Comparison of ENCODE assay signal across 9 cellular contexts in genomic region chr12:120252071-120252906, GRCh38. TPM values are rescaled to one million over a fixed set of nuclear protein-coding genes. Genes with fewer than 3 reads are reported as not detected.
A peak's percentile ranks its signal among the peaks of the same experiment; 100 is the strongest.
DNase-seq lines count a peak whose midpoint lies in the region; ATAC-seq, FAIRE-seq and TF ChIP-seq lines count a peak whose summit lies in the region.
"Had no signal": no experiment of that assay in that cellular context is flagged by ENCODE, and none has a peak within 500 bp of the region (broad histone marks: within the 10 kb centered on the region; RNA-seq: fewer than 3 reads in every experiment).

No MANE protein-coding gene starts in this region.

- RAD21 ChIA-PET in HCT116 (lab: Charles Lee; ENCODE audit: low non-redundant PET in 1 of 2, low total read pairs in 2 of 2, uncharacterized antibody in 2 of 2, unreplicated experiment in 2 of 2), result no interaction called here

- no peak overlapping the region for H3K4me3 ChIP-seq in HCT116 (replicated peaks in 1 of 2; ENCODE audit: low read depth in 1 of 2, low read length in 2 of 2)
- no peak overlapping the region for H3K4me3 ChIP-seq in endothelial cell of umbilical vein (replicated peaks in 1 of 3; ENCODE audit: insufficient read depth in 1 of 3, low read depth in 1 of 3, low read length in 3 of 3)

- no peak for TF ChIP-seq RAD21 in HCT116 (IDR thresholded peaks at IDR 0.05; ENCODE audit: low read depth)

- no peak overlapping the region for H2AFZ ChIP-seq in HCT116 (ENCODE audit: low read depth, low read length, poor library complexity, severe bottlenecking)
- H2AFZ ChIP-seq in endothelial cell of umbilical vein (ENCODE audit: low read depth, low read length), result no peak overlapping the region

- FAIRE-seq in endothelial cell of umbilical vein (lab: Jason Lieb, UNC), result no peak

- H3K27me3 ChIP-seq in HCT116 (ENCODE audit: insufficient read depth, low read length), result no peaks in the 10 kb centered on the region
- H3K27me3 ChIP-seq in endothelial cell of umbilical vein (ENCODE audit: control insufficient read depth in 2 of 2, insufficient read depth in 2 of 2, low read length in 2 of 2), result no peaks in the 10 kb centered on the region

- 0 out of 2 replicates have a peak overlapping the region, but pooled peaks have one; percentile 11 for H3K9ac ChIP-seq in HCT116 (ENCODE audit: low read length)
- no peak overlapping the region for H3K9ac ChIP-seq in endothelial cell of umbilical vein (replicated peaks; ENCODE audit: extremely low read depth, insufficient read depth, low read length)

- no peak for DNase-seq in HCT116 (ENCODE audit: low read depth, low spot score)
- peak; percentile 72 to 79 for DNase-seq in activated CD4-positive, alpha-beta T cell treated with anti-CD3 and anti-CD28 coated beads for 4 hours
- DNase-seq in endothelial cell of umbilical vein (ENCODE audit: low read depth, low spot score), result peak; percentile 1
- peak; percentile 57 to 61 for DNase-seq in stimulated activated CD8-positive, alpha-beta memory T cell treated with anti-CD3 and anti-CD28 coated beads, Interleukin-2, amount 100 ng/mL, for 1 hour (ENCODE audit: low read depth in 2 of 2)
- DNase-seq in NCI-H128 (lab: John Stamatoyannopoulos, UW; ENCODE audit: unreplicated experiment), result no peak
- DNase-seq: anterior cingulate cortex had no signal

- H4K20me1 ChIP-seq in HCT116 (ENCODE audit: insufficient read depth) (peaks cover 9% of the 10 kb centered on the region; the same call in 1 of the 2 replicates), endothelial cell of umbilical vein (replicated peaks; ENCODE audit: control insufficient read depth, extremely low read depth, insufficient read depth, low read length) (no peaks in the 10 kb centered on the region)

- CTCF ChIA-PET in HCT116 (lab: Charles Lee) (interaction anchor here (1.1 kb wide), 1 partner anchor 24 kb away, joined by 3 read pairs; no protein-coding TSS in a partner anchor), endothelial cell of umbilical vein (lab: Charles Lee) (interaction anchor here (24.5 to 33.5 kb wide), 3 partner anchors 5 to 24 kb away, joined by 906 to 1402 read pairs (median 906); partner anchors contain the start of gene PXN)

- peaks cover 3 to 12% of the 10 kb centered on the region in 2 experiments; a peak in 2 of 4 replicates for H3K36me3 ChIP-seq in HCT116 (ENCODE audit: control insufficient read depth in 1 of 2, insufficient read depth in 2 of 2, low read length in 2 of 2)
- no peaks in the 10 kb centered on the region for H3K36me3 ChIP-seq in endothelial cell of umbilical vein (ENCODE audit: control insufficient read depth in 2 of 2, extremely low read depth in 1 of 2, insufficient read depth in 2 of 2, low read length in 2 of 2)

- BruUV-seq in HCT116 (replicated peaks; lab: Mats Ljungman, UMichigan), result no TSS peak
- BruUV-seq in endothelial cell of umbilical vein (replicated peaks; lab: Mats Ljungman, UMichigan), result no TSS peak

- intact Hi-C loops in HCT116 (cut with micrococcal nuclease), result no loop called here
- intact Hi-C loops in endothelial cell of umbilical vein (cut with micrococcal nuclease), result no loop called here

- TF ChIP-seq POLR2A in HCT116 (IDR thresholded peaks at IDR 0.05; ENCODE audit: borderline replicate concordance, extremely low read depth, insufficient read depth, insufficient read length), result no peak
- TF ChIP-seq POLR2A in endothelial cell of umbilical vein (IDR thresholded peaks at IDR 0.05; ENCODE audit: low read depth, low read length), result no peak

- H3K9me3 ChIP-seq in HCT116 (ENCODE audit: control insufficient read depth in 1 of 2, insufficient read depth in 1 of 2, low read depth in 1 of 2, low read length in 2 of 2) (no peaks in the 10 kb centered on the region), endothelial cell of umbilical vein (replicated peaks; ENCODE audit: control insufficient read depth, insufficient read depth, low read length) (no peaks in the 10 kb centered on the region)

- H3K27ac ChIP-seq in HCT116 (ENCODE audit: low read depth, low read length), result no peak overlapping the region
- H3K27ac ChIP-seq in endothelial cell of umbilical vein (ENCODE audit: insufficient read depth, low read depth, low read length), result peak overlapping the region; percentile 3

- H3K9me2 ChIP-seq in HCT116 (ENCODE audit: insufficient read depth), result no peaks in the 10 kb centered on the region

- H3K79me2 ChIP-seq in HCT116 (ENCODE audit: insufficient read depth, low read length) (peaks cover 100% of the 10 kb centered on the region), endothelial cell of umbilical vein (ENCODE audit: control insufficient read depth, insufficient read depth, low read length) (peaks cover 89% of the 10 kb centered on the region)

- POLR2A ChIA-PET in HCT116 (lab: Charles Lee) (interaction anchor here (0.5 to 1.6 kb wide), 4 partner anchors 17 to 51 kb away, joined by 3 to 5 read pairs (median 3); partner anchors contain the start of gene RNU4-2), endothelial cell of umbilical vein (lab: Charles Lee) (no interaction called here)

- H3K9me1 ChIP-seq in endothelial cell of umbilical vein (replicated peaks; ENCODE audit: control insufficient read depth, extremely low read depth, insufficient read depth, low read length), result no peaks in the 10 kb centered on the region

- H3K4me1 ChIP-seq in HCT116 (ENCODE audit: control insufficient read depth in 1 of 2, insufficient read depth in 2 of 2, low read length in 2 of 2), result peaks cover 49 to 73% of the 10 kb centered on the region in 2 experiments
- peaks cover 68% of the 10 kb centered on the region for H3K4me1 ChIP-seq in endothelial cell of umbilical vein (ENCODE audit: control insufficient read depth, extremely low read depth, insufficient read depth, low read length)

- dilution Hi-C loops in endothelial cell of umbilical vein (cut with MboI; ENCODE audit: extremely low pct_ligation_motif_present, low sequenced_read_pairs), result no loop called here

- TF ChIP-seq CTCF in HCT116 (IDR thresholded peaks at IDR 0.05 in 2 of 3, conservative IDR thresholded peaks at IDR 0.05 in 1 of 3; ENCODE audit: borderline replicate concordance in 1 of 3, insufficient read depth in 1 of 3, low read depth in 2 of 3, low read length in 2 of 3) (no peak), endothelial cell of umbilical vein (IDR thresholded peaks at IDR 0.05; ENCODE audit: extremely low read depth in 1 of 2, insufficient read depth in 1 of 2, low read depth in 1 of 2, low read length in 2 of 2) (no peak)

- ATAC-seq in HCT116 (no peak), HG03196 (IDR thresholded peaks at IDR 0.05; ENCODE audit: unreplicated experiment) (no peak), HG03378 (IDR thresholded peaks at IDR 0.05; ENCODE audit: unreplicated experiment) (no peak), HG02763 (IDR thresholded peaks at IDR 0.05; ENCODE audit: unreplicated experiment) (no peak)

- H3K4me2 ChIP-seq in HCT116 (ENCODE audit: low read length), result peak overlapping the region; percentile 48
- no peak overlapping the region for H3K4me2 ChIP-seq in endothelial cell of umbilical vein (ENCODE audit: insufficient read depth, low read length)

RNA-seq across cellular contexts. Expression of gene PXN, which starts 13.2 kb away (rescaled TPM):
- 211 TPM for total RNA-seq in HCT116 (2021; ENCODE audit: unreplicated experiment)
- polyA plus RNA-seq in HCT116 (2012), result 161 and 178 TPM in 2 replicates
- total RNA-seq in endothelial cell of umbilical vein, result 228 and 258 TPM in 2 replicates
- polyA plus RNA-seq in endothelial cell of umbilical vein, result 132 and 192 TPM in 2 replicates
- 97.5 and 108 TPM in 2 replicates for polyA plus RNA-seq in endothelial cell of umbilical vein (2011; cell fraction: cytosol; rRNA removed)
- polyA plus RNA-seq in endothelial cell of umbilical vein (2011; cell fraction: nucleus; rRNA removed), result 253 and 301 TPM in 2 replicates
- 204 and 280 TPM in 2 replicates for polyA plus RNA-seq in endothelial cell of umbilical vein (2012)
- polyA minus RNA-seq in endothelial cell of umbilical vein, result 119 and 149 TPM in 2 replicates
- polyA minus RNA-seq in endothelial cell of umbilical vein (2011; cell fraction: cytosol; rRNA and poly(A)+ RNA removed), result 23.4 TPM
- 96.7 and 110 TPM in 2 replicates for polyA minus RNA-seq in endothelial cell of umbilical vein (2011; cell fraction: nucleus; rRNA and poly(A)+ RNA removed)

RNA-seq across cellular contexts. Expression of gene RNU4-2, which starts 39.4 kb away (rescaled TPM):
- total RNA-seq in HCT116 (2021; ENCODE audit: unreplicated experiment) (2,248 TPM), endothelial cell of umbilical vein (2,424 and 7,220 TPM in 2 replicates)
- 37.9 and 41.5 TPM in 2 replicates for polyA plus RNA-seq in HCT116 (2012)
- polyA plus RNA-seq in endothelial cell of umbilical vein, result under 0.01 TPM in 2 replicates
- under 0.01 TPM in 2 replicates for polyA plus RNA-seq in endothelial cell of umbilical vein (2011; cell fraction: cytosol; rRNA removed)
- under 0.01 TPM in 2 replicates for polyA plus RNA-seq in endothelial cell of umbilical vein (2011; cell fraction: nucleus; rRNA removed)
- 82.7 and 305 TPM in 2 replicates for polyA plus RNA-seq in endothelial cell of umbilical vein (2012)
- polyA minus RNA-seq in endothelial cell of umbilical vein, result under 0.01 TPM in 2 replicates
- 34,060 TPM for polyA minus RNA-seq in endothelial cell of umbilical vein (2011; cell fraction: cytosol; rRNA and poly(A)+ RNA removed)
- polyA minus RNA-seq in endothelial cell of umbilical vein (2011; cell fraction: nucleus; rRNA and poly(A)+ RNA removed), result under 0.01 TPM in 2 replicates

RNA-seq across cellular contexts. Expression of gene RNU4-1, which starts 40.7 kb away (rescaled TPM):
- total RNA-seq in HCT116 (2021; ENCODE audit: unreplicated experiment) (2,323 TPM), endothelial cell of umbilical vein (2,141 and 7,155 TPM in 2 replicates)
- polyA plus RNA-seq in HCT116 (2012), result 25.9 and 42.2 TPM in 2 replicates
- under 0.01 TPM in 2 replicates for polyA plus RNA-seq in endothelial cell of umbilical vein
- polyA plus RNA-seq in endothelial cell of umbilical vein (2011; cell fraction: cytosol; rRNA removed), result under 0.01 TPM in 1 of 2 replicates, not detected in the other
- polyA plus RNA-seq in endothelial cell of umbilical vein (2011; cell fraction: nucleus; rRNA removed), result under 0.01 TPM in 2 replicates
- polyA plus RNA-seq in endothelial cell of umbilical vein (2012), result 82.7 and 366 TPM in 2 replicates
- polyA minus RNA-seq in endothelial cell of umbilical vein, result under 0.01 TPM in 2 replicates
- 35,848 TPM for polyA minus RNA-seq in endothelial cell of umbilical vein (2011; cell fraction: cytosol; rRNA and poly(A)+ RNA removed)
- polyA minus RNA-seq in endothelial cell of umbilical vein (2011; cell fraction: nucleus; rRNA and poly(A)+ RNA removed), result under 0.01 TPM in 2 replicates

RNA-seq across cellular contexts. Expression of gene SIRT4, which starts 49.8 kb away (rescaled TPM):
- total RNA-seq in HCT116 (2021; ENCODE audit: unreplicated experiment) (2.8 TPM), endothelial cell of umbilical vein (1.2 and 1.4 TPM in 2 replicates)
- polyA plus RNA-seq in HCT116 (2012), result 1.1 and 1.4 TPM in 2 replicates
- 0.76 and 0.79 TPM in 2 replicates for polyA plus RNA-seq in endothelial cell of umbilical vein
- polyA plus RNA-seq in endothelial cell of umbilical vein (2011; cell fraction: cytosol; rRNA removed), result 0.86 and 0.96 TPM in 2 replicates
- 0.76 and 0.83 TPM in 2 replicates for polyA plus RNA-seq in endothelial cell of umbilical vein (2011; cell fraction: nucleus; rRNA removed)
- polyA plus RNA-seq in endothelial cell of umbilical vein (2012), result 0.90 and 1.1 TPM in 2 replicates
- polyA minus RNA-seq in endothelial cell of umbilical vein, result 1.6 and 1.9 TPM in 2 replicates
- 1.5 TPM for polyA minus RNA-seq in endothelial cell of umbilical vein (2011; cell fraction: cytosol; rRNA and poly(A)+ RNA removed)
- 0.34 and 0.87 TPM in 2 replicates for polyA minus RNA-seq in endothelial cell of umbilical vein (2011; cell fraction: nucleus; rRNA and poly(A)+ RNA removed)

RNA-seq across cellular contexts. Expression of gene RPLP0, which starts 51.4 kb away (rescaled TPM):
- 4,123 TPM for total RNA-seq in HCT116 (2021; ENCODE audit: unreplicated experiment)
- 6,734 and 7,674 TPM in 2 replicates for polyA plus RNA-seq in HCT116 (2012)
- total RNA-seq in endothelial cell of umbilical vein, result 2,020 and 2,099 TPM in 2 replicates
- 7,015 and 7,522 TPM in 2 replicates for polyA plus RNA-seq in endothelial cell of umbilical vein
- 8,040 and 8,266 TPM in 2 replicates for polyA plus RNA-seq in endothelial cell of umbilical vein (2011; cell fraction: cytosol; rRNA removed)
- 2,768 and 3,060 TPM in 2 replicates for polyA plus RNA-seq in endothelial cell of umbilical vein (2011; cell fraction: nucleus; rRNA removed)
- polyA plus RNA-seq in endothelial cell of umbilical vein (2012), result 2,884 and 3,284 TPM in 2 replicates
- polyA minus RNA-seq in endothelial cell of umbilical vein, result 3,611 and 3,830 TPM in 2 replicates
- 2,139 TPM for polyA minus RNA-seq in endothelial cell of umbilical vein (2011; cell fraction: cytosol; rRNA and poly(A)+ RNA removed)
- 516 and 595 TPM in 2 replicates for polyA minus RNA-seq in endothelial cell of umbilical vein (2011; cell fraction: nucleus; rRNA and poly(A)+ RNA removed)

Comparison
In these comparisons a context has a peak if more than half of its experiments do, and no peak if none do; other contexts are left out.
1. DNase-seq: peak in activated CD4-positive, alpha-beta T cell treated with anti-CD3 and anti-CD28 coated beads for 4 hours (2 of 2), endothelial cell of umbilical vein (single experiment) and stimulated activated CD8-positive, alpha-beta memory T cell treated with anti-CD3 and anti-CD28 coated beads, Interleukin-2, amount 100 ng/mL, for 1 hour (2 of 2); none in HCT116 (single experiment) and NCI-H128 (single experiment).